In the genomic region with DNA sequence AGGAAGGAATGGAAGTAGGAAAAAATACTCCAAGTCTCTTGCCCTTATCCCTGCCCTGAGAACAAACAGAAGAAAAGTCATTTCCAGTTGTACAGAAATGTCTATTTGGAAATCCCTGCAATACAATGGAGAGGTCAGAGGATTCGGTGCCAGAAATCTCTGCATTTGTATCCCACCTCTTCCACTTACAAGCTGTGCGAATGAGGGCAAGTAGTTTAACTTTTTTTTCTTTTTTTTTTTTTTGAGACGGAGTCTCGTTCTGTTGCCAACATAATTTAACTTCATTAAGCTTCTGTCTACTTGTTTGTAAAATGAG, we compare ENCODE assay signal across 1 cellular context.
TF ChIP-seq lines count a peak whose summit lies in the region.

No MANE protein-coding gene starts in this region.

TF ChIP-seq in endothelial cell of umbilical vein, 7 proteins besides CTCF, POLR2A, EP300 and RAD21:
- TF ChIP-seq EZH2 (IDR thresholded peaks at IDR 0.05; ENCODE audit: borderline replicate concordance, low read depth, low read length, severe bottlenecking), result no peak
- TF ChIP-seq FOS (IDR thresholded peaks at IDR 0.05; ENCODE audit: borderline replicate concordance, insufficient read depth, low read length), result no peak
